ENCODE assay signal across 8 cellular contexts in genomic region chr19:54159352-54160181, GRCh38. TPM values are rescaled to one million over a fixed set of nuclear protein-coding genes. Genes with fewer than 3 reads are reported as not detected.
A peak's percentile ranks its signal among the peaks of the same experiment; 100 is the strongest.
DNase-seq lines count a peak whose midpoint lies in the region; ATAC-seq, FAIRE-seq and TF ChIP-seq lines count a peak whose summit lies in the region.

TSS of gene LENG1 (minus strand) at chr19:54159721. CDS start at chr19:54159695, 26 bp downstream.

- no peaks in the 10 kb centered on the region for H3K9me3 ChIP-seq in RWPE2 (ENCODE audit: severe bottlenecking)

- H3K27ac Mint-ChIP-seq in nephron = peak within 1 kb of the TSS; percentile 97 to 98 (median 97)
- peak within 1 kb of the TSS; percentile 99 for H3K27ac Mint-ChIP-seq in stimulated activated naive CD8-positive, alpha-beta T cell treated with anti-CD3 and anti-CD28 coated beads, Interleukin-15, Interleukin-2, amounts not matched to agents 100 ng/mL and 50 ng/mL, for 24 hours

- H3K36me3 Mint-ChIP-seq in nephron (ENCODE audit: low read depth) = peaks cover 35% of the 10 kb centered on the region
- H3K36me3 Mint-ChIP-seq in stimulated activated naive CD8-positive, alpha-beta T cell treated with anti-CD3 and anti-CD28 coated beads, Interleukin-15, Interleukin-2, amounts not matched to agents 100 ng/mL and 50 ng/mL, for 24 hours (ENCODE audit: low read depth) = peaks cover 23% of the 10 kb centered on the region

- peaks cover 34% of the 10 kb centered on the region for H3K4me1 Mint-ChIP-seq in nephron
- peaks cover 75% of the 10 kb centered on the region for H3K4me1 Mint-ChIP-seq in stimulated activated naive CD8-positive, alpha-beta T cell treated with anti-CD3 and anti-CD28 coated beads, Interleukin-15, Interleukin-2, amounts not matched to agents 100 ng/mL and 50 ng/mL, for 24 hours (ENCODE audit: low read depth)

- H3K4me3 ChIP-seq in RWPE2 (ENCODE audit: severe bottlenecking) (peak within 1 kb of the TSS; percentile 72), fibroblast of the aortic adventitia (ENCODE audit: low read depth, low read length) (peak within 1 kb of the TSS; percentile 94)

- peaks cover 10% of the 10 kb centered on the region for H3K9me3 Mint-ChIP-seq in nephron
- H3K9me3 Mint-ChIP-seq in stimulated activated naive CD8-positive, alpha-beta T cell treated with anti-CD3 and anti-CD28 coated beads, Interleukin-15, Interleukin-2, amounts not matched to agents 100 ng/mL and 50 ng/mL, for 24 hours = no peaks in the 10 kb centered on the region

- peak within 1 kb of the TSS; percentile 80 for H3K27ac ChIP-seq in RWPE2 (ENCODE audit: poor library complexity, severe bottlenecking)

- TF ChIP-seq POLR2A in H54 (IDR thresholded peaks at IDR 0.05; ENCODE audit: low read depth, low read length) = peak; percentile 83

- H3K4me1 ChIP-seq in RWPE2 (ENCODE audit: insufficient read depth, poor library complexity, severe bottlenecking) = peaks cover 10% of the 10 kb centered on the region

- peak; percentile 32 for TF ChIP-seq CTCF in RWPE2 (IDR thresholded peaks at IDR 0.05; ENCODE audit: poor library complexity, severe bottlenecking)
- TF ChIP-seq CTCF in fibroblast of the aortic adventitia (IDR thresholded peaks at IDR 0.05; ENCODE audit: insufficient read depth, low read length) = peak; percentile 33
- peak; percentile 38 to 55 (median 44) for TF ChIP-seq CTCF in nephron (IDR thresholded peaks at IDR 0.05; ENCODE audit: unreplicated experiment in 3 of 3)

- peak within 1 kb of the TSS; percentile 98 to 99 (median 98) for H3K4me3 Mint-ChIP-seq in nephron
- peak within 1 kb of the TSS; percentile 97 for H3K4me3 Mint-ChIP-seq in stimulated activated naive CD8-positive, alpha-beta T cell treated with anti-CD3 and anti-CD28 coated beads, Interleukin-15, Interleukin-2, amounts not matched to agents 100 ng/mL and 50 ng/mL, for 24 hours

- H3K27me3 Mint-ChIP-seq in nephron (ENCODE audit: low read depth) = peaks cover 12% of the 10 kb centered on the region
- peaks cover 11% of the 10 kb centered on the region for H3K27me3 Mint-ChIP-seq in stimulated activated naive CD8-positive, alpha-beta T cell treated with anti-CD3 and anti-CD28 coated beads, Interleukin-15, Interleukin-2, amounts not matched to agents 100 ng/mL and 50 ng/mL, for 24 hours

- DNase-seq in ELR (ENCODE audit: low read depth) (peak; percentile 100), H54 (ENCODE audit: insufficient read length, low spot score) (peak; percentile 100), LoVo (ENCODE audit: low spot score) (peak; percentile 99), RWPE2 (ENCODE audit: low spot score) (peak; percentile 100), fibroblast of the aortic adventitia (ENCODE audit: low read depth) (peak; percentile 100)
- peak; percentile 99 for DNase-seq in activated effector memory CD4-positive, alpha-beta T cell treated with anti-CD3 and anti-CD28 coated beads, Interleukin-2, amount 50 U/mL, for 16 hours

- FAIRE-seq in H54 (lab: Jason Lieb, UNC) = peak; percentile 94

- no peaks in the 10 kb centered on the region for H3K27me3 ChIP-seq in RWPE2 (ENCODE audit: insufficient read depth, poor library complexity, severe bottlenecking)

- peak; percentile 86 for ATAC-seq in RWPE2 (ENCODE audit: low read depth)

- H3K36me3 ChIP-seq in RWPE2 (ENCODE audit: low read depth) = peaks cover 38% of the 10 kb centered on the region

RNA-seq across cellular contexts. Expression of gene LENG1, which starts in this region (rescaled TPM):
- total RNA-seq in fibroblast of the aortic adventitia (ENCODE audit: low replicate concordance) = 4.4 and 6.8 TPM in 2 replicates

Comparison
In these comparisons a context has a peak if more than half of its experiments do, and no peak if none do; other contexts are left out.
1. Peak in every context shown above with its lines: DNase-seq, ATAC-seq, H3K4me3 ChIP-seq and H3K27ac ChIP-seq.